Comparison of ENCODE assay signal across 2 cellular contexts in the genomic region with DNA sequence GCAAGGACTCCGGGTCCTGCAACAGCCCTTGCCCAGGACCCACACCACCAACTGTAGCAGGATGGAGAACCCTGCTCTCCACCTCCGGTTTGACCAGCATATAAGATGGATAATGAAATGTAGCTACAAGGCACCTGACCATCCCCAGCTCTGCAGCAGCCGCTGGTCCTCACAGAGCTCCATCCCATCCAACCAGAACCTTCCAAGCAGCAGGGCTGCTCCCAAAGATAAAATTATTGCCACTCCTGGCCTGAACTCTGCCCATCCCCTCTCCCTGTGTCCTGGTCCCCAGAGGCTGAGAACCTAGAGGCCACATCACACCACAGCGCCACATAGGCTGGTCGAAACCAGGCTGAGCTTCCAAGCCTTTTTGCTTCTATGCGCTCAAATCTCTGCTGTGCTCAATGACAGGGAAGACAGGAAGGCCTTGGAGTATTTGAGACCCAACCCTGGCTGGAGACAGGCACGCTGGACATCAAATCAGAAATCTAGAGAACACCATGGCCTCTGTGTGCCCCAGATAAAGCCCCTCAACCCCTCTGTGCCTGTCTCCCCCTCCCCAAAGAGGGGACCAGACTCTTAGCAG.
TF ChIP-seq lines count a peak whose summit lies in the region.

No MANE protein-coding gene starts in this region.

TF ChIP-seq in SK-N-SH, 30 proteins besides CTCF, POLR2A, EP300 and RAD21 (continued from another document):
- TF ChIP-seq, protein P1, sequence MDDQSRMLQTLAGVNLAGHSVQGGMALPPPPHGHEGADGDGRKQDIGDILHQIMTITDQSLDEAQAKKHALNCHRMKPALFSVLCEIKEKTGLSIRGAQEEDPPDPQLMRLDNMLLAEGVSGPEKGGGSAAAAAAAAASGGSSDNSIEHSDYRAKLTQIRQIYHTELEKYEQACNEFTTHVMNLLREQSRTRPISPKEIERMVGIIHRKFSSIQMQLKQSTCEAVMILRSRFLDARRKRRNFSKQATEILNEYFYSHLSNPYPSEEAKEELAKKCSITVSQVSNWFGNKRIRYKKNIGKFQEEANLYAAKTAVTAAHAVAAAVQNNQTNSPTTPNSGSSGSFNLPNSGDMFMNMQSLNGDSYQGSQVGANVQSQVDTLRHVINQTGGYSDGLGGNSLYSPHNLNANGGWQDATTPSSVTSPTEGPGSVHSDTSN (IDR thresholded peaks at IDR 0.05), result no peak
- TF ChIP-seq TAF1 (IDR thresholded peaks at IDR 0.05; ENCODE audit: borderline replicate concordance, low read depth, low read length) (no peak), RCOR1 (IDR thresholded peaks at IDR 0.05; ENCODE audit: low read length) (no peak), RFX5 (IDR thresholded peaks at IDR 0.05; ENCODE audit: low read length) (no peak), FOSL2 (IDR thresholded peaks at IDR 0.05; ENCODE audit: borderline replicate concordance, low read depth) (no peak), JUND (IDR thresholded peaks at IDR 0.05) (no peak), POLR2AphosphoS5 (IDR thresholded peaks at IDR 0.05; ENCODE audit: low read depth, low read length) (no peak), FOXJ3 (CRISPR knock-in tag; IDR thresholded peaks at IDR 0.05) (no peak), NFIC (IDR thresholded peaks at IDR 0.05; ENCODE audit: borderline replicate concordance) (no peak), EZH2phosphoT487 (IDR thresholded peaks at IDR 0.05; ENCODE audit: borderline replicate concordance, low read depth) (no peak), TCF12 (IDR thresholded peaks at IDR 0.05) (no peak), ELF1 (IDR thresholded peaks at IDR 0.05) (no peak), NRF1 (IDR thresholded peaks at IDR 0.05; ENCODE audit: low read depth, low read length) (no peak), GATA2 (CRISPR knock-in tag; IDR thresholded peaks at IDR 0.05) (no peak)
- TF ChIP-seq, protein P2, sequence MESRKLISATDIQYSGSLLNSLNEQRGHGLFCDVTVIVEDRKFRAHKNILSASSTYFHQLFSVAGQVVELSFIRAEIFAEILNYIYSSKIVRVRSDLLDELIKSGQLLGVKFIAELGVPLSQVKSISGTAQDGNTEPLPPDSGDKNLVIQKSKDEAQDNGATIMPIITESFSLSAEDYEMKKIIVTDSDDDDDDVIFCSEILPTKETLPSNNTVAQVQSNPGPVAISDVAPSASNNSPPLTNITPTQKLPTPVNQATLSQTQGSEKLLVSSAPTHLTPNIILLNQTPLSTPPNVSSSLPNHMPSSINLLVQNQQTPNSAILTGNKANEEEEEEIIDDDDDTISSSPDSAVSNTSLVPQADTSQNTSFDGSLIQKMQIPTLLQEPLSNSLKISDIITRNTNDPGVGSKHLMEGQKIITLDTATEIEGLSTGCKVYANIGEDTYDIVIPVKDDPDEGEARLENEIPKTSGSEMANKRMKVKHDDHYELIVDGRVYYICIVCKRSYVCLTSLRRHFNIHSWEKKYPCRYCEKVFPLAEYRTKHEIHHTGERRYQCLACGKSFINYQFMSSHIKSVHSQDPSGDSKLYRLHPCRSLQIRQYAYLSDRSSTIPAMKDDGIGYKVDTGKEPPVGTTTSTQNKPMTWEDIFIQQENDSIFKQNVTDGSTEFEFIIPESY (IDR thresholded peaks at IDR 0.05; ENCODE audit: borderline replicate concordance, low read depth), result no peak
- TF ChIP-seq, protein P3, sequence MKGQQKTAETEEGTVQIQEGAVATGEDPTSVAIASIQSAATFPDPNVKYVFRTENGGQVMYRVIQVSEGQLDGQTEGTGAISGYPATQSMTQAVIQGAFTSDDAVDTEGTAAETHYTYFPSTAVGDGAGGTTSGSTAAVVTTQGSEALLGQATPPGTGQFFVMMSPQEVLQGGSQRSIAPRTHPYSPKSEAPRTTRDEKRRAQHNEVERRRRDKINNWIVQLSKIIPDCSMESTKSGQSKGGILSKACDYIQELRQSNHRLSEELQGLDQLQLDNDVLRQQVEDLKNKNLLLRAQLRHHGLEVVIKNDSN (IDR thresholded peaks at IDR 0.05; ENCODE audit: borderline replicate concordance, low read depth), result no peak
- TF ChIP-seq, protein P4, sequence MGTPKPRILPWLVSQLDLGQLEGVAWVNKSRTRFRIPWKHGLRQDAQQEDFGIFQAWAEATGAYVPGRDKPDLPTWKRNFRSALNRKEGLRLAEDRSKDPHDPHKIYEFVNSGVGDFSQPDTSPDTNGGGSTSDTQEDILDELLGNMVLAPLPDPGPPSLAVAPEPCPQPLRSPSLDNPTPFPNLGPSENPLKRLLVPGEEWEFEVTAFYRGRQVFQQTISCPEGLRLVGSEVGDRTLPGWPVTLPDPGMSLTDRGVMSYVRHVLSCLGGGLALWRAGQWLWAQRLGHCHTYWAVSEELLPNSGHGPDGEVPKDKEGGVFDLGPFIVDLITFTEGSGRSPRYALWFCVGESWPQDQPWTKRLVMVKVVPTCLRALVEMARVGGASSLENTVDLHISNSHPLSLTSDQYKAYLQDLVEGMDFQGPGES (IDR thresholded peaks at IDR 0.05; ENCODE audit: low read depth, low read length), result no peak
- TF ChIP-seq, protein P5, sequence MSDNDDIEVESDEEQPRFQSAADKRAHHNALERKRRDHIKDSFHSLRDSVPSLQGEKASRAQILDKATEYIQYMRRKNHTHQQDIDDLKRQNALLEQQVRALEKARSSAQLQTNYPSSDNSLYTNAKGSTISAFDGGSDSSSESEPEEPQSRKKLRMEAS (IDR thresholded peaks at IDR 0.05; ENCODE audit: low read depth), result no peak

TF ChIP-seq in SK-N-SH treated with all-trans-retinoic acid at 6 μM for 48 hours, 23 proteins besides CTCF, POLR2A, EP300 and RAD21 (continued from another document):
- TF ChIP-seq, protein P6, sequence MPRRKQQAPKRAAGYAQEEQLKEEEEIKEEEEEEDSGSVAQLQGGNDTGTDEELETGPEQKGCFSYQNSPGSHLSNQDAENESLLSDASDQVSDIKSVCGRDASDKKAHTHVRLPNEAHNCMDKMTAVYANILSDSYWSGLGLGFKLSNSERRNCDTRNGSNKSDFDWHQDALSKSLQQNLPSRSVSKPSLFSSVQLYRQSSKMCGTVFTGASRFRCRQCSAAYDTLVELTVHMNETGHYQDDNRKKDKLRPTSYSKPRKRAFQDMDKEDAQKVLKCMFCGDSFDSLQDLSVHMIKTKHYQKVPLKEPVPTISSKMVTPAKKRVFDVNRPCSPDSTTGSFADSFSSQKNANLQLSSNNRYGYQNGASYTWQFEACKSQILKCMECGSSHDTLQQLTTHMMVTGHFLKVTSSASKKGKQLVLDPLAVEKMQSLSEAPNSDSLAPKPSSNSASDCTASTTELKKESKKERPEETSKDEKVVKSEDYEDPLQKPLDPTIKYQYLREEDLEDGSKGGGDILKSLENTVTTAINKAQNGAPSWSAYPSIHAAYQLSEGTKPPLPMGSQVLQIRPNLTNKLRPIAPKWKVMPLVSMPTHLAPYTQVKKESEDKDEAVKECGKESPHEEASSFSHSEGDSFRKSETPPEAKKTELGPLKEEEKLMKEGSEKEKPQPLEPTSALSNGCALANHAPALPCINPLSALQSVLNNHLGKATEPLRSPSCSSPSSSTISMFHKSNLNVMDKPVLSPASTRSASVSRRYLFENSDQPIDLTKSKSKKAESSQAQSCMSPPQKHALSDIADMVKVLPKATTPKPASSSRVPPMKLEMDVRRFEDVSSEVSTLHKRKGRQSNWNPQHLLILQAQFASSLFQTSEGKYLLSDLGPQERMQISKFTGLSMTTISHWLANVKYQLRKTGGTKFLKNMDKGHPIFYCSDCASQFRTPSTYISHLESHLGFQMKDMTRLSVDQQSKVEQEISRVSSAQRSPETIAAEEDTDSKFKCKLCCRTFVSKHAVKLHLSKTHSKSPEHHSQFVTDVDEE (CRISPR knock-in tag; IDR thresholded peaks at IDR 0.05), result no peak
- TF ChIP-seq ZC3H10 (CRISPR knock-in tag; IDR thresholded peaks at IDR 0.05), result no peak
- TF ChIP-seq, protein P7, sequence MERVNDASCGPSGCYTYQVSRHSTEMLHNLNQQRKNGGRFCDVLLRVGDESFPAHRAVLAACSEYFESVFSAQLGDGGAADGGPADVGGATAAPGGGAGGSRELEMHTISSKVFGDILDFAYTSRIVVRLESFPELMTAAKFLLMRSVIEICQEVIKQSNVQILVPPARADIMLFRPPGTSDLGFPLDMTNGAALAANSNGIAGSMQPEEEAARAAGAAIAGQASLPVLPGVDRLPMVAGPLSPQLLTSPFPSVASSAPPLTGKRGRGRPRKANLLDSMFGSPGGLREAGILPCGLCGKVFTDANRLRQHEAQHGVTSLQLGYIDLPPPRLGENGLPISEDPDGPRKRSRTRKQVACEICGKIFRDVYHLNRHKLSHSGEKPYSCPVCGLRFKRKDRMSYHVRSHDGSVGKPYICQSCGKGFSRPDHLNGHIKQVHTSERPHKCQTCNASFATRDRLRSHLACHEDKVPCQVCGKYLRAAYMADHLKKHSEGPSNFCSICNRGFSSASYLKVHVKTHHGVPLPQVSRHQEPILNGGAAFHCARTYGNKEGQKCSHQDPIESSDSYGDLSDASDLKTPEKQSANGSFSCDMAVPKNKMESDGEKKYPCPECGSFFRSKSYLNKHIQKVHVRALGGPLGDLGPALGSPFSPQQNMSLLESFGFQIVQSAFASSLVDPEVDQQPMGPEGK (CRISPR knock-in tag; IDR thresholded peaks at IDR 0.05; ENCODE audit: borderline replicate concordance), result no peak
- no peak for TF ChIP-seq ZFP3 (CRISPR knock-in tag; IDR thresholded peaks at IDR 0.05)
- TF ChIP-seq TCF4 (CRISPR knock-in tag; IDR thresholded peaks at IDR 0.05; ENCODE audit: borderline replicate concordance), result no peak
- TF ChIP-seq RARB (CRISPR knock-in tag; IDR thresholded peaks at IDR 0.05), result no peak
- no peak for TF ChIP-seq PPARA (CRISPR knock-in tag; IDR thresholded peaks at IDR 0.05; ENCODE audit: borderline replicate concordance)
- no peak for TF ChIP-seq GLIS3 (CRISPR knock-in tag; IDR thresholded peaks at IDR 0.05)
- no peak for TF ChIP-seq ZFP30 (CRISPR knock-in tag; IDR thresholded peaks at IDR 0.05)
